17 cellular contexts compared by ENCODE assay signal in genomic region chr3:139238281-139239030, GRCh38.
"Had no signal": no experiment of that assay in that cellular context is flagged by ENCODE, and none has a peak within 500 bp of the region (broad histone marks: within the 10 kb centered on the region; RNA-seq: fewer than 3 reads in every experiment).

No MANE protein-coding gene starts in this region.

- H3K4me3 ChIP-seq: lung, right atrium auricular region, tibial nerve had no signal

- DNase-seq: activated B cell treated with CpG ODN at 0.5 μM for 24 hours; activated CD4-positive, alpha-beta T cell treated with anti-CD3 and anti-CD28 coated beads, Interleukin-2, amount 10 ng/mL, durations not matched to agents 24 days and 14 days; activated CD8-positive, alpha-beta memory T cell treated with anti-CD3 and anti-CD28 coated beads for 24 hours; activated gamma-delta T cell treated with Interleukin-2 at 50 U/mL for 16 hours; activated naive CD8-positive, alpha-beta T cell treated with anti-CD3 and anti-CD28 coated beads, Interleukin-2, amount 10 ng/mL, durations not matched to agents 7 days and 5 days; effector memory CD8-positive, alpha-beta T cell; left colon; stimulated activated CD4-positive, alpha-beta T cell treated with anti-CD3 and anti-CD28 coated beads, Interleukin-15, amount 100 ng/mL, for 24 hours; stimulated activated CD4-positive, alpha-beta T cell treated with anti-CD3 and anti-CD28 coated beads, Interleukin-4, amount 100 ng/mL, for 1 hour; stimulated activated naive CD4-positive, alpha-beta T cell; substantia nigra; T-helper 2 cell; uterus had no signal

- H3K36me3 ChIP-seq: right atrium auricular region, tibial nerve, uterus had no signal

- H3K4me1 ChIP-seq: right atrium auricular region, tibial nerve, uterus had no signal

- H3K27me3 ChIP-seq: right atrium auricular region, uterus had no signal

- ATAC-seq: effector memory CD8-positive, alpha-beta T cell; left colon had no signal

- H3K36me3 Mint-ChIP-seq: activated naive CD8-positive, alpha-beta T cell treated with anti-CD3 and anti-CD28 coated beads, Interleukin-2, amount 10 ng/mL, durations not matched to agents 7 days and 5 days had no signal

- H3K4me1 Mint-ChIP-seq: activated B cell treated with CpG ODN at 0.5 μM for 24 hours; activated CD4-positive, alpha-beta T cell treated with anti-CD3 and anti-CD28 coated beads, Interleukin-2, amount 10 ng/mL, durations not matched to agents 24 days and 14 days; activated naive CD8-positive, alpha-beta T cell treated with anti-CD3 and anti-CD28 coated beads, Interleukin-2, amount 10 ng/mL, durations not matched to agents 7 days and 5 days had no signal

- H3K27ac Mint-ChIP-seq: activated B cell treated with CpG ODN at 0.5 μM for 24 hours; activated CD4-positive, alpha-beta T cell treated with anti-CD3 and anti-CD28 coated beads, Interleukin-2, amount 10 ng/mL, durations not matched to agents 24 days and 14 days; activated naive CD8-positive, alpha-beta T cell treated with anti-CD3 and anti-CD28 coated beads, Interleukin-2, amount 10 ng/mL, durations not matched to agents 7 days and 5 days; dendritic cell treated with granulocyte-macrophage colony-stimulating factor and Interleukin-4, amounts not matched to agents 40 ng/mL and 50 ng/mL, for 4 days; effector memory CD8-positive, alpha-beta T cell had no signal

- H3K27ac ChIP-seq: right atrium auricular region, tibial nerve, uterus had no signal

- H3K9me3 Mint-ChIP-seq: activated B cell treated with CpG ODN at 0.5 μM for 24 hours; activated CD4-positive, alpha-beta T cell treated with anti-CD3 and anti-CD28 coated beads, Interleukin-2, amount 10 ng/mL, durations not matched to agents 24 days and 14 days; activated naive CD8-positive, alpha-beta T cell treated with anti-CD3 and anti-CD28 coated beads, Interleukin-2, amount 10 ng/mL, durations not matched to agents 7 days and 5 days; dendritic cell treated with granulocyte-macrophage colony-stimulating factor and Interleukin-4, amounts not matched to agents 40 ng/mL and 50 ng/mL, for 4 days; effector memory CD8-positive, alpha-beta T cell had no signal

- H3K4me3 Mint-ChIP-seq: activated B cell treated with CpG ODN at 0.5 μM for 24 hours; activated CD4-positive, alpha-beta T cell treated with anti-CD3 and anti-CD28 coated beads, Interleukin-2, amount 10 ng/mL, durations not matched to agents 24 days and 14 days; activated naive CD8-positive, alpha-beta T cell treated with anti-CD3 and anti-CD28 coated beads, Interleukin-2, amount 10 ng/mL, durations not matched to agents 7 days and 5 days; dendritic cell treated with granulocyte-macrophage colony-stimulating factor and Interleukin-4, amounts not matched to agents 40 ng/mL and 50 ng/mL, for 4 days; effector memory CD8-positive, alpha-beta T cell had no signal

- H3K9me3 ChIP-seq: right atrium auricular region, tibial nerve, uterus had no signal
